ENCODE assay signal across 8 cellular contexts in the genomic region with DNA sequence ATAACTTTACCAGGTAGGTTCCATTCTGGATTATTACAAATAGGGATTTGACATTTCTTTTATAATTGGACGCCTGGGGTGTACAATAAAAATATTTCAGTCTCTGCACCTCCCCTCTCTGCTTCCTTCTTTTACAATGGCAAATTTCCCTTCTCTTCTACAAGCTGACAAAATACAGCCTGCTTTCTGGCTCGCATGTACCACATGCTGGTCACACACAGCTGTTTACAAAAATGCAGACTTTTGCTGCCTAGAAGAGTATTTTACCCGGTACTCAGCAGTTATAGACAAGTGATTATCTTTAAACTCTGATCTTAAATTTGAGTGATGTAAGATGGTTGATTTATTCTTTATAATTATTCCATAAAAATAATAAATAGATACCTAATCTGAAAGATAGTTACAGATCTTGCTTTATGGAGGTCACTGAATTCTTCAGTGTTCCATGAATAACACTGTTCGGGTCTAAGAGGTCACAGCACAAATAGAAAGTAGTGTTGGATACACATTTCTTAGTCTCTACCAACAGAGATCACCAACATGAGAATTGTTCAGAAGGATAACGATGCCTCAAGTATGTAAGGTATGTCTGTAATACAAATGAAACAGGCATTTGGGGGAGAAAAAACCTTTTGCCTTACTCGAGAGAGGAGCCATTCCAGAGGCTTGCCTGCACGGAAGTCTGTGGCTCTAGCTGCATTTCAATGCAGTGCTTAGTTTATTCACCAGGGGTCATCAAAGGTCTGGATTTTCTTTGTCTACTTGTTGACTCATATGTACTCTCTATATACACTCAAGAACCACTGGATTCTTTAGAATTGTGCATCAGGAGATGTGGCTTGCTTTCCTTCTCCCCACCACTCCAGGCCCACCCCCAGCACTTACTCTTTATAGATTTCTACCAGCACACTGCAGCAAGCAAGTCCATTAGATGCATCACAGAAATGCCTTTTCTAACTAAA.
DNase-seq lines count a peak whose midpoint lies in the region; ATAC-seq and TF ChIP-seq lines count a peak whose summit lies in the region.

No MANE protein-coding gene starts in this region.

- H3K9me3 Mint-ChIP-seq in activated B cell treated with CpG ODN at 0.5 μM for 24 hours = no peaks in the 10 kb centered on the region

- CTCF ChIA-PET in activated B cell treated with CpG ODN at 0.5 μM for 24 hours (lab: Charles Lee) = interaction anchor here (1.2 to 1.7 kb wide), 3 partner anchors 265 to 401 kb away, joined by 3 to 6 read pairs (median 5); no protein-coding TSS in a partner anchor

- intact Hi-C loops in activated B cell treated with CpG ODN at 0.5 μM for 24 hours (cut with micrococcal nuclease) = loop anchor here (1.0 to 2.0 kb wide), 2 partner anchors 265 to 642 kb away; no protein-coding TSS in a partner anchor
- intact Hi-C loops in upper lobe of right lung (cut with DNase I) = no loop called here

- H3K36me3 Mint-ChIP-seq in activated B cell treated with CpG ODN at 0.5 μM for 24 hours (ENCODE audit: low read depth) = no peaks in the 10 kb centered on the region

- ATAC-seq in GM19397 (IDR thresholded peaks at IDR 0.05; ENCODE audit: unreplicated experiment) (peak; percentile 87), HG03432 (IDR thresholded peaks at IDR 0.05; ENCODE audit: unreplicated experiment) (peak; percentile 88), activated B cell treated with CpG ODN at 0.5 μM for 24 hours (ENCODE audit: low read depth) (peak; percentile 79), upper lobe of right lung (peak; percentile 98)

- H3K4me3 ChIP-seq in epithelial cell of proximal tubule (ENCODE audit: low read depth, low read length) = peak overlapping the region; percentile 9
- H3K4me3 ChIP-seq in muscle layer of duodenum (ENCODE audit: low read depth in 1 of 2, low read length in 2 of 2) = peak overlapping the region in 1 of 2 donors; percentile 49
- peak overlapping the region; percentile 24 for H3K4me3 ChIP-seq in upper lobe of right lung

- H3K9me3 ChIP-seq in muscle layer of duodenum (ENCODE audit: control insufficient read depth in 1 of 2, low read length in 2 of 2) (no peaks in the 10 kb centered on the region), upper lobe of right lung (no peaks in the 10 kb centered on the region)

- H3K27ac ChIP-seq in muscle layer of duodenum (ENCODE audit: low read length) (peak overlapping the region; percentile 45), upper lobe of right lung (peak overlapping the region; percentile 6)

- H3K36me3 ChIP-seq in muscle layer of duodenum (ENCODE audit: control insufficient read depth in 1 of 2, insufficient read depth in 2 of 2, low read length in 2 of 2) = no peaks in the 10 kb centered on the region
- H3K36me3 ChIP-seq in upper lobe of right lung = no peaks in the 10 kb centered on the region

- POLR2A ChIA-PET in activated B cell treated with CpG ODN at 0.5 μM for 24 hours (lab: Charles Lee) = no interaction called here

- peaks cover 7% of the 10 kb centered on the region for H3K4me1 Mint-ChIP-seq in activated B cell treated with CpG ODN at 0.5 μM for 24 hours

- H3K27ac Mint-ChIP-seq in activated B cell treated with CpG ODN at 0.5 μM for 24 hours = no peak overlapping the region

- no peak for TF ChIP-seq CTCF in activated B cell treated with CpG ODN at 0.5 μM for 24 hours (IDR thresholded peaks at IDR 0.05)
- peak; percentile 76 for TF ChIP-seq CTCF in epithelial cell of proximal tubule (conservative IDR thresholded peaks at IDR 0.05; ENCODE audit: low read depth, low read length)
- TF ChIP-seq CTCF in upper lobe of right lung (IDR thresholded peaks at IDR 0.05) = peak; percentile 80

- H3K27me3 ChIP-seq in muscle layer of duodenum (ENCODE audit: low read depth, low read length) (no peaks in the 10 kb centered on the region), upper lobe of right lung (no peaks in the 10 kb centered on the region)

- no peaks in the 10 kb centered on the region for H3K27me3 Mint-ChIP-seq in activated B cell treated with CpG ODN at 0.5 μM for 24 hours

- H3K4me1 ChIP-seq in muscle layer of duodenum (ENCODE audit: control insufficient read depth in 1 of 2, insufficient read depth in 2 of 2, low read length in 2 of 2) (peaks cover 0 to 15% of the 10 kb centered on the region in 2 donors), upper lobe of right lung (no peaks in the 10 kb centered on the region)

- DNase-seq in DMS114 treated with DMSO at 0.1 percent for 48 hours (lab: John Stamatoyannopoulos, UW; ENCODE audit: unreplicated experiment) (peak; percentile 38), NCI-H2227 (lab: John Stamatoyannopoulos, UW; ENCODE audit: unreplicated experiment) (peak; percentile 79), activated B cell treated with CpG ODN at 0.5 μM for 24 hours (no peak), epithelial cell of proximal tubule (ENCODE audit: low read depth) (peak; percentile 72), upper lobe of right lung (no peak)

- peak overlapping the region; percentile 25 for H3K4me3 Mint-ChIP-seq in activated B cell treated with CpG ODN at 0.5 μM for 24 hours

Comparison
In these comparisons a context has a peak if more than half of its experiments do, and no peak if none do; other contexts are left out.
1. DNase-seq: peak in DMS114 treated with DMSO at 0.1 percent for 48 hours (single experiment), NCI-H2227 (single experiment) and epithelial cell of proximal tubule (single experiment); none in activated B cell treated with CpG ODN at 0.5 μM for 24 hours (single experiment) and upper lobe of right lung (single experiment).
2. Peak in every context shown above with its lines, with median percentiles within 50 percentile points of each other: ATAC-seq.